Comparison of ENCODE assay signal across 1 cellular context in genomic region chr1:43073490-43074230, GRCh38.
TF ChIP-seq lines count a peak whose summit lies in the region.

No MANE protein-coding gene starts in this region.

TF ChIP-seq in HEK293, 187 proteins besides CTCF, POLR2A, EP300 and RAD21 (continued from another document and continues in another):
- TF ChIP-seq, protein P1, sequence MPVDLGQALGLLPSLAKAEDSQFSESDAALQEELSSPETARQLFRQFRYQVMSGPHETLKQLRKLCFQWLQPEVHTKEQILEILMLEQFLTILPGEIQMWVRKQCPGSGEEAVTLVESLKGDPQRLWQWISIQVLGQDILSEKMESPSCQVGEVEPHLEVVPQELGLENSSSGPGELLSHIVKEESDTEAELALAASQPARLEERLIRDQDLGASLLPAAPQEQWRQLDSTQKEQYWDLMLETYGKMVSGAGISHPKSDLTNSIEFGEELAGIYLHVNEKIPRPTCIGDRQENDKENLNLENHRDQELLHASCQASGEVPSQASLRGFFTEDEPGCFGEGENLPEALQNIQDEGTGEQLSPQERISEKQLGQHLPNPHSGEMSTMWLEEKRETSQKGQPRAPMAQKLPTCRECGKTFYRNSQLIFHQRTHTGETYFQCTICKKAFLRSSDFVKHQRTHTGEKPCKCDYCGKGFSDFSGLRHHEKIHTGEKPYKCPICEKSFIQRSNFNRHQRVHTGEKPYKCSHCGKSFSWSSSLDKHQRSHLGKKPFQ (tag by site-specific recombination; IDR thresholded peaks at IDR 0.05): no peak
- no peak for TF ChIP-seq ZNF777 (tag by site-specific recombination; IDR thresholded peaks at IDR 0.05; ENCODE audit: borderline replicate concordance)
- TF ChIP-seq ZNF654 (tag by site-specific recombination; IDR thresholded peaks at IDR 0.05; ENCODE audit: low read depth): peak; percentile 78
- no peak for TF ChIP-seq ZNF354C (tag by site-specific recombination; IDR thresholded peaks at IDR 0.05; ENCODE audit: borderline replicate concordance, low read depth)
- TF ChIP-seq PRDM10 (tag by site-specific recombination; IDR thresholded peaks at IDR 0.05): no peak
- peak; percentile 37; the same call in 1 of the 2 replicates for TF ChIP-seq PRDM1 (tag by site-specific recombination; IDR thresholded peaks at IDR 0.05)
- no peak for TF ChIP-seq GLIS1 (tag by site-specific recombination; IDR thresholded peaks at IDR 0.05)
- TF ChIP-seq ZNF776 (tag by site-specific recombination; IDR thresholded peaks at IDR 0.05; ENCODE audit: borderline replicate concordance): no peak
- TF ChIP-seq, protein P2, sequence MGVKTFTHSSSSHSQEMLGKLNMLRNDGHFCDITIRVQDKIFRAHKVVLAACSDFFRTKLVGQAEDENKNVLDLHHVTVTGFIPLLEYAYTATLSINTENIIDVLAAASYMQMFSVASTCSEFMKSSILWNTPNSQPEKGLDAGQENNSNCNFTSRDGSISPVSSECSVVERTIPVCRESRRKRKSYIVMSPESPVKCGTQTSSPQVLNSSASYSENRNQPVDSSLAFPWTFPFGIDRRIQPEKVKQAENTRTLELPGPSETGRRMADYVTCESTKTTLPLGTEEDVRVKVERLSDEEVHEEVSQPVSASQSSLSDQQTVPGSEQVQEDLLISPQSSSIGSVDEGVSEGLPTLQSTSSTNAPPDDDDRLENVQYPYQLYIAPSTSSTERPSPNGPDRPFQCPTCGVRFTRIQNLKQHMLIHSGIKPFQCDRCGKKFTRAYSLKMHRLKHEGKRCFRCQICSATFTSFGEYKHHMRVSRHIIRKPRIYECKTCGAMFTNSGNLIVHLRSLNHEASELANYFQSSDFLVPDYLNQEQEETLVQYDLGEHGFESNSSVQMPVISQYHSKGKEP (tag by site-specific recombination; IDR thresholded peaks at IDR 0.05): no peak
- TF ChIP-seq ZNF621 (tag by site-specific recombination; IDR thresholded peaks at IDR 0.05): no peak
- TF ChIP-seq ZNF548 (tag by site-specific recombination; IDR thresholded peaks at IDR 0.05): no peak
- TF ChIP-seq ATF2 (tag by site-specific recombination; IDR thresholded peaks at IDR 0.05; ENCODE audit: low read depth): no peak
- peak; percentile 53; the same call in 1 of the 2 replicates for TF ChIP-seq ZNF366 (tag by site-specific recombination; conservative IDR thresholded peaks at IDR 0.05)
- TF ChIP-seq ZNF416 (tag by site-specific recombination; IDR thresholded peaks at IDR 0.05): no peak
- no peak for TF ChIP-seq ZNF544 (tag by site-specific recombination; IDR thresholded peaks at IDR 0.05)
- TF ChIP-seq ZBTB8A (tag by site-specific recombination; IDR thresholded peaks at IDR 0.05): no peak
- TF ChIP-seq ZNF280C (tag by site-specific recombination; IDR thresholded peaks at IDR 0.05): no peak
- TF ChIP-seq ZNF223 (tag by site-specific recombination; IDR thresholded peaks at IDR 0.05): no peak
- TF ChIP-seq KLF7 (tag by site-specific recombination; IDR thresholded peaks at IDR 0.05; ENCODE audit: borderline replicate concordance): no peak
- TF ChIP-seq, protein P3, sequence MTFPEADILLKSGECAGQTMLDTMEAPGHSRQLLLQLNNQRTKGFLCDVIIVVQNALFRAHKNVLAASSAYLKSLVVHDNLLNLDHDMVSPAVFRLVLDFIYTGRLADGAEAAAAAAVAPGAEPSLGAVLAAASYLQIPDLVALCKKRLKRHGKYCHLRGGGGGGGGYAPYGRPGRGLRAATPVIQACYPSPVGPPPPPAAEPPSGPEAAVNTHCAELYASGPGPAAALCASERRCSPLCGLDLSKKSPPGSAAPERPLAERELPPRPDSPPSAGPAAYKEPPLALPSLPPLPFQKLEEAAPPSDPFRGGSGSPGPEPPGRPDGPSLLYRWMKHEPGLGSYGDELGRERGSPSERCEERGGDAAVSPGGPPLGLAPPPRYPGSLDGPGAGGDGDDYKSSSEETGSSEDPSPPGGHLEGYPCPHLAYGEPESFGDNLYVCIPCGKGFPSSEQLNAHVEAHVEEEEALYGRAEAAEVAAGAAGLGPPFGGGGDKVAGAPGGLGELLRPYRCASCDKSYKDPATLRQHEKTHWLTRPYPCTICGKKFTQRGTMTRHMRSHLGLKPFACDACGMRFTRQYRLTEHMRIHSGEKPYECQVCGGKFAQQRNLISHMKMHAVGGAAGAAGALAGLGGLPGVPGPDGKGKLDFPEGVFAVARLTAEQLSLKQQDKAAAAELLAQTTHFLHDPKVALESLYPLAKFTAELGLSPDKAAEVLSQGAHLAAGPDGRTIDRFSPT (tag by site-specific recombination; IDR thresholded peaks at IDR 0.05): no peak
- TF ChIP-seq ZNF639 (tag by site-specific recombination; IDR thresholded peaks at IDR 0.05): no peak
- no peak for TF ChIP-seq ZNF133 (tag by site-specific recombination; IDR thresholded peaks at IDR 0.05)
- no peak for TF ChIP-seq ZSCAN30 (tag by site-specific recombination; IDR thresholded peaks at IDR 0.05)
- no peak for TF ChIP-seq ZNF184 (tag by site-specific recombination; IDR thresholded peaks at IDR 0.05)
- 0 out of 2 replicates have a peak, but pooled peaks have one; percentile 32 for TF ChIP-seq ZBTB17 (tag by site-specific recombination; IDR thresholded peaks at IDR 0.05)
- TF ChIP-seq ZNF530 (tag by site-specific recombination; IDR thresholded peaks at IDR 0.05; ENCODE audit: low read depth): no peak
- TF ChIP-seq ZFP37 (tag by site-specific recombination; IDR thresholded peaks at IDR 0.05): 0 out of 2 replicates have a peak, but pooled peaks have one; percentile 21
- no peak for TF ChIP-seq ZNF426 (tag by site-specific recombination; IDR thresholded peaks at IDR 0.05)
- no peak for TF ChIP-seq ZNF211 (tag by site-specific recombination; IDR thresholded peaks at IDR 0.05; ENCODE audit: low read depth)
- TF ChIP-seq ZBTB21 (tag by site-specific recombination; IDR thresholded peaks at IDR 0.05): no peak
- no peak for TF ChIP-seq ZSCAN5A (tag by site-specific recombination; IDR thresholded peaks at IDR 0.05)
- no peak for TF ChIP-seq ZBTB7A (tag by site-specific recombination; IDR thresholded peaks at IDR 0.05; ENCODE audit: low read depth)
- TF ChIP-seq ZNF155 (tag by site-specific recombination; IDR thresholded peaks at IDR 0.05): no peak
- TF ChIP-seq ZSCAN16 (tag by site-specific recombination; IDR thresholded peaks at IDR 0.05): no peak
- no peak for TF ChIP-seq ZNF596 (tag by site-specific recombination; IDR thresholded peaks at IDR 0.05)
- TF ChIP-seq HOXC10 (CRISPR knock-in tag; IDR thresholded peaks at IDR 0.05): no peak
- no peak for TF ChIP-seq ZNF510 (tag by site-specific recombination; IDR thresholded peaks at IDR 0.05; ENCODE audit: insufficient replicate concordance)
- TF ChIP-seq ZNF670 (tag by site-specific recombination; IDR thresholded peaks at IDR 0.05; ENCODE audit: low read depth): no peak
- no peak for TF ChIP-seq WT1 (tag by site-specific recombination; IDR thresholded peaks at IDR 0.05)
- TF ChIP-seq ZNF513 (tag by site-specific recombination; IDR thresholded peaks at IDR 0.05): peak; percentile 32; the same call in 1 of the 2 replicates
- 0 out of 2 replicates have a peak, but pooled peaks have one; percentile 21 for TF ChIP-seq ZNF660 (tag by site-specific recombination; IDR thresholded peaks at IDR 0.05)
- no peak for TF ChIP-seq BCL11A (tag by site-specific recombination; IDR thresholded peaks at IDR 0.05; ENCODE audit: low read depth)
- TF ChIP-seq ZNF248 (tag by site-specific recombination; IDR thresholded peaks at IDR 0.05): no peak
- no peak for TF ChIP-seq ZEB2 (tag by site-specific recombination; IDR thresholded peaks at IDR 0.05)
- TF ChIP-seq PRDM6 (tag by site-specific recombination; IDR thresholded peaks at IDR 0.05): no peak
- no peak for TF ChIP-seq ZFP41 (tag by site-specific recombination; IDR thresholded peaks at IDR 0.05; ENCODE audit: borderline replicate concordance)
